In genomic region chr12:132955933-132956725, GRCh38 we compare ENCODE assay signal across 8 cellular contexts. TPM values are rescaled to one million over a fixed set of nuclear protein-coding genes. Genes with fewer than 3 reads are reported as not detected.
DNase-seq lines count a peak whose midpoint lies in the region; ATAC-seq lines count a peak whose summit lies in the region.

TSS of gene ZNF605 (minus strand) at chr12:132956306. CDS start at chr12:132945635, 10,671 bp downstream.

- H3K4me1 ChIP-seq in CD4-positive, CD25-positive, alpha-beta regulatory T cell (ENCODE audit: control insufficient read depth, insufficient read depth, low read length, poor library complexity, severe bottlenecking) = peaks cover 15% of the 10 kb centered on the region

- no peaks in the 10 kb centered on the region for H3K27me3 Mint-ChIP-seq in CD4-positive, CD25-positive, alpha-beta regulatory T cell

- peak within 1 kb of the TSS; percentile 76 for H3K27ac ChIP-seq in CD4-positive, CD25-positive, alpha-beta regulatory T cell (ENCODE audit: insufficient read depth, low read length, poor library complexity, severe bottlenecking)

- no peaks in the 10 kb centered on the region for H3K36me3 ChIP-seq in CD4-positive, CD25-positive, alpha-beta regulatory T cell (ENCODE audit: control insufficient read depth, insufficient read depth, low read length)

- no peaks in the 10 kb centered on the region for H3K27me3 ChIP-seq in CD4-positive, CD25-positive, alpha-beta regulatory T cell (ENCODE audit: control insufficient read depth, insufficient read depth, low read length)

- peak within 1 kb of the TSS; percentile 93 to 98 (median 97) for H3K4me3 Mint-ChIP-seq in CD4-positive, CD25-positive, alpha-beta regulatory T cell

- peak within 1 kb of the TSS; percentile 76 to 96 (median 77) for H3K27ac Mint-ChIP-seq in CD4-positive, CD25-positive, alpha-beta regulatory T cell

- peaks cover 5% of the 10 kb centered on the region for H3K36me3 Mint-ChIP-seq in CD4-positive, CD25-positive, alpha-beta regulatory T cell

- peak; percentile 88 to 90 for ATAC-seq in CD4-positive, CD25-positive, alpha-beta regulatory T cell (ENCODE audit: low read depth in 2 of 2)
- peak; percentile 94 for ATAC-seq in GM19395 (IDR thresholded peaks at IDR 0.05; ENCODE audit: unreplicated experiment)
- peak; percentile 87 for ATAC-seq in HG03558 (IDR thresholded peaks at IDR 0.05; ENCODE audit: extremely low read depth, unreplicated experiment)

- H3K9me3 ChIP-seq in CD4-positive, CD25-positive, alpha-beta regulatory T cell (ENCODE audit: control insufficient read depth in 2 of 2, low read length in 2 of 2) = peaks cover 8 to 25% of the 10 kb centered on the region in 2 experiments

- H3K4me1 Mint-ChIP-seq in CD4-positive, CD25-positive, alpha-beta regulatory T cell = peaks cover 9 to 41% (median 21%) of the 10 kb centered on the region in 4 donors

- H3K9me3 Mint-ChIP-seq in CD4-positive, CD25-positive, alpha-beta regulatory T cell = peaks cover 0 to 19% (median 3%) of the 10 kb centered on the region in 7 donors

- H3K4me3 ChIP-seq in CD4-positive, CD25-positive, alpha-beta regulatory T cell (ENCODE audit: low read depth, low read length) = peak within 1 kb of the TSS; percentile 92

- peak; percentile 80 to 86 (median 80) for DNase-seq in CD4-positive, CD25-positive, alpha-beta regulatory T cell
- DNase-seq in NOMO-1 (lab: John Stamatoyannopoulos, UW; ENCODE audit: unreplicated experiment in 2 of 2) = peak; percentile 54 to 77
- peak; percentile 75 for DNase-seq in activated T-cell treated with anti-CD3 and anti-CD28 coated beads for 1 hour (ENCODE audit: low read depth)
- DNase-seq in epidermal melanocyte (ENCODE audit: insufficient read length, low spot score) = peak; percentile 98
- peak; percentile 86 for DNase-seq in middle frontal gyrus (ENCODE audit: extremely low spot score, low spot score)
- peak; percentile 76 for DNase-seq in stimulated activated CD8-positive, alpha-beta memory T cell treated with anti-CD3 and anti-CD28 coated beads, Interleukin-15, amount 100 ng/mL, for 48 hours (ENCODE audit: low read depth in 2 of 2)

RNA-seq across cellular contexts. Expression of gene ZNF605, which starts in this region (rescaled TPM):
- total RNA-seq in CD4-positive, CD25-positive, alpha-beta regulatory T cell = 3.1 TPM
- 1 to 10 TPM in 3 of 4 donors, under 1 TPM in 1; 0.83 to 2.6 (median 1.7) TPM for polyA plus RNA-seq in CD4-positive, CD25-positive, alpha-beta regulatory T cell

Comparison
In these comparisons a context has a peak if more than half of its experiments do, and no peak if none do; other contexts are left out.
1. Peak in every context shown above with its lines: DNase-seq, ATAC-seq, H3K4me3 ChIP-seq and H3K27ac ChIP-seq.